Comparison of ENCODE assay signal across 12 cellular contexts in genomic region chr12:104956870-104957301, GRCh38. TPM values are rescaled to one million over a fixed set of nuclear protein-coding genes. Genes with fewer than 3 reads are reported as not detected.
A peak's percentile ranks its signal among the peaks of the same experiment; 100 is the strongest.
DNase-seq lines count a peak whose midpoint lies in the region; ATAC-seq, FAIRE-seq and TF ChIP-seq lines count a peak whose summit lies in the region.
"Had no signal": no experiment of that assay in that cellular context is flagged by ENCODE, and none has a peak within 500 bp of the region (broad histone marks: within the 10 kb centered on the region; RNA-seq: fewer than 3 reads in every experiment).

No MANE protein-coding gene starts in this region.

- 59 to 69% methylated on average over 7 of the region's 7 CpGs for WGBS in heart right ventricle, 2 donors
- 72% methylated on average over 7 of the region's 7 CpGs for WGBS in HepG2 (ENCODE audit: low lambda C conversion rate)
- 5 to 9% methylated on average over 7 of the region's 7 CpGs for WGBS in aorta, 2 donors

- H3K4me3 ChIP-seq in left ventricle myocardium inferior, result peak overlapping the region; percentile 87
- H3K4me3 ChIP-seq in heart right ventricle, result peak overlapping the region in 3 of 10 donors; percentile 73 to 85 (median 76)
- peak overlapping the region in 2 of 3 experiments; percentile 69 to 87; a peak in 1 of 6 replicates for H3K4me3 ChIP-seq in HepG2 (replicated peaks in 1 of 3; ENCODE audit: insufficient read depth in 1 of 3, low read depth in 2 of 3, low read length in 3 of 3)
- H3K4me3 ChIP-seq in aorta (ENCODE audit: low read length in 2 of 2), result peak overlapping the region; percentile 70 to 78

- no peaks in the 10 kb centered on the region for H3K9me3 ChIP-seq in left ventricle myocardium inferior (replicated peaks)
- H3K9me3 ChIP-seq in heart right ventricle, result no peaks in the 10 kb centered on the region
- no peaks in the 10 kb centered on the region for H3K9me3 ChIP-seq in HepG2 (ENCODE audit: low read length)
- H3K9me3 ChIP-seq in aorta (ENCODE audit: control insufficient read depth, low read length), result no peaks in the 10 kb centered on the region

- in situ Hi-C loops in HepG2 (cut with HindIII; ENCODE audit: extremely low pct_ligation_motif_present, low pct_unique_long_range_greater_than_20kb), result no loop called here

- peak overlapping the region; percentile 76 for H3K4me3 Mint-ChIP-seq in activated CD4-positive, alpha-beta memory T cell treated with anti-CD3 and anti-CD28 coated beads for 36 hours

- DNase-seq in left ventricle myocardium inferior, result no peak
- DNase-seq in heart right ventricle, result no peak
- no peak for DNase-seq in activated CD4-positive, alpha-beta memory T cell treated with anti-CD3 and anti-CD28 coated beads for 36 hours
- DNase-seq in HepG2 (ENCODE audit: low spot score), result no peak
- DNase-seq in aorta, result no peak
- no peak for DNase-seq in HTR-8/SVneo (ENCODE audit: insufficient read length, low spot score)
- DNase-seq: cortex of kidney, NCI-H1048, T1000 had no signal

- peaks cover 25% of the 10 kb centered on the region for H3K27me3 ChIP-seq in left ventricle myocardium inferior (ENCODE audit: low read depth)
- H3K27me3 ChIP-seq in heart right ventricle, result peaks cover 0 to 28% (median 4%) of the 10 kb centered on the region in 7 donors
- H3K27me3 ChIP-seq in HepG2 (ENCODE audit: control insufficient read depth in 1 of 2, insufficient read depth in 2 of 2, low read length in 2 of 2), result no peaks in the 10 kb centered on the region; a peak in 1 of 5 replicates
- no peaks in the 10 kb centered on the region for H3K27me3 ChIP-seq in aorta (ENCODE audit: control insufficient read depth in 1 of 2, insufficient read depth in 2 of 2, low read length in 1 of 2)

- H2AFZ ChIP-seq in HepG2 (ENCODE audit: low read length), result no peak overlapping the region

- H3K79me2 ChIP-seq in HepG2 (ENCODE audit: insufficient read depth, low read length), result no peaks in the 10 kb centered on the region

- TF ChIP-seq EP300 in HepG2 (IDR thresholded peaks at IDR 0.05; ENCODE audit: low read depth in 2 of 2, low read length in 2 of 2) (no peak), HepG2 (CRISPR knock-in tag; IDR thresholded peaks at IDR 0.05; ENCODE audit: borderline replicate concordance) (no peak)

- CTCF ChIA-PET in activated CD4-positive, alpha-beta memory T cell treated with anti-CD3 and anti-CD28 coated beads for 36 hours (lab: Charles Lee), result interaction anchor here (0.7 to 1.7 kb wide), 4 partner anchors 26 to 575 kb away, joined by 3 to 5 read pairs (median 4); no protein-coding TSS in a partner anchor
- CTCF ChIA-PET in HepG2 (lab: Yijun Ruan, JAX; ENCODE audit: low intra/inter-chr PET ratio, low total read pairs), result no interaction called here

- TF ChIP-seq CTCF in left ventricle myocardium inferior (IDR thresholded peaks at IDR 0.05; ENCODE audit: borderline replicate concordance) (no peak), heart right ventricle (IDR thresholded peaks at IDR 0.05) (no peak), HepG2 (CRISPR knock-in tag; IDR thresholded peaks at IDR 0.05) (no peak)

- H3K9ac ChIP-seq in HepG2 (ENCODE audit: insufficient read depth, low read depth, low read length), result no peak overlapping the region

- no peak for TF ChIP-seq POLR2A in HepG2 (IDR thresholded peaks at IDR 0.05; ENCODE audit: insufficient read depth in 1 of 2, low read depth in 2 of 2, low read length in 2 of 2)

- POLR2A ChIA-PET in activated CD4-positive, alpha-beta memory T cell treated with anti-CD3 and anti-CD28 coated beads for 36 hours (lab: Charles Lee), result interaction anchor here (1.4 kb wide), 1 partner anchor 13 kb away, joined by 3 read pairs; no protein-coding TSS in a partner anchor
- POLR2A ChIA-PET in HepG2 (lab: Yijun Ruan, JAX), result interaction anchor here (1.1 to 2.2 kb wide), 2 partner anchors 8 to 14 kb away, joined by 4 to 6 read pairs; no protein-coding TSS in a partner anchor

- peaks cover 25% of the 10 kb centered on the region for H3K4me1 Mint-ChIP-seq in activated CD4-positive, alpha-beta memory T cell treated with anti-CD3 and anti-CD28 coated beads for 36 hours (ENCODE audit: low read depth)

- H3K4me1 ChIP-seq in left ventricle myocardium inferior (peaks cover 21% of the 10 kb centered on the region), heart right ventricle (peaks cover 0 to 32% (median 10%) of the 10 kb centered on the region in 9 donors), HepG2 (ENCODE audit: insufficient read depth, low read length) (peaks cover 42% of the 10 kb centered on the region), aorta (ENCODE audit: control insufficient read depth in 1 of 2, insufficient read depth in 2 of 2, low read length in 2 of 2) (peaks cover 0 to 3% of the 10 kb centered on the region in 2 donors)

- TSS peak; percentile 60 for BruUV-seq in HepG2 (replicated peaks; lab: Mats Ljungman, UMichigan)

- no peaks in the 10 kb centered on the region for H3K27me3 Mint-ChIP-seq in activated CD4-positive, alpha-beta memory T cell treated with anti-CD3 and anti-CD28 coated beads for 36 hours

- H3K27ac ChIP-seq in left ventricle myocardium inferior (replicated peaks) (no peak overlapping the region), heart right ventricle (no peak overlapping the region), HepG2 (ENCODE audit: extremely low read length, insufficient read depth, low read length) (no peak overlapping the region), aorta (ENCODE audit: low read depth in 1 of 2, low read length in 2 of 2) (no peak overlapping the region)

- H3K27ac Mint-ChIP-seq in activated CD4-positive, alpha-beta memory T cell treated with anti-CD3 and anti-CD28 coated beads for 36 hours, result no peak overlapping the region

- H3K9me3 Mint-ChIP-seq in activated CD4-positive, alpha-beta memory T cell treated with anti-CD3 and anti-CD28 coated beads for 36 hours, result no peaks in the 10 kb centered on the region

- H3K36me3 Mint-ChIP-seq in activated CD4-positive, alpha-beta memory T cell treated with anti-CD3 and anti-CD28 coated beads for 36 hours, result no peaks in the 10 kb centered on the region

- H4K20me1 ChIP-seq in HepG2 (ENCODE audit: insufficient read depth, low read length), result no peaks in the 10 kb centered on the region

- no peak for ATAC-seq in heart right ventricle
- ATAC-seq in HepG2, result no peak
- no peak for ATAC-seq in aorta (ENCODE audit: low FRiP score)
- ATAC-seq in GM19023 (IDR thresholded peaks at IDR 0.05; ENCODE audit: unreplicated experiment), result no peak
- ATAC-seq in HG03097 (IDR thresholded peaks at IDR 0.05; ENCODE audit: low FRiP score, unreplicated experiment), result no peak

- FAIRE-seq in HepG2 (lab: Jason Lieb, UNC), result no peak
- FAIRE-seq in HTR-8/SVneo (lab: Jason Lieb, UNC), result no peak
- FAIRE-seq: D721Med had no signal

- H3K4me2 ChIP-seq in HepG2 (ENCODE audit: low read depth, low read length), result peak overlapping the region; percentile 94

- intact Hi-C loops in left ventricle myocardium inferior (cut with micrococcal nuclease) (no loop called here), heart right ventricle (cut with DNase I) (no loop called here), HepG2 (cut with micrococcal nuclease; ENCODE audit: unreplicated experiment) (loop anchor here (5.0 kb wide), 1 partner anchor 60 kb away; no protein-coding TSS in a partner anchor), aorta (cut with DNase I) (loop anchor here in 1 of 2 donors (10.0 kb wide), 1 partner anchor 52 kb away; no protein-coding TSS in a partner anchor)
- intact Hi-C loops in activated CD4-positive, alpha-beta memory T cell treated with anti-CD3 and anti-CD28 coated beads for 36 hours (cut with micrococcal nuclease), result loop anchor here (1.0 to 10.0 kb wide), 8 partner anchors 27 to 670 kb away; partner anchors contain the start of genes APPL2 and CHST11

- no peak for TF ChIP-seq RAD21 in HepG2 (CRISPR knock-in tag; IDR thresholded peaks at IDR 0.05)

- H3K36me3 ChIP-seq in left ventricle myocardium inferior (no peaks in the 10 kb centered on the region), heart right ventricle (no peaks in the 10 kb centered on the region), HepG2 (replicated peaks in 1 of 2; ENCODE audit: control insufficient read depth in 1 of 2, insufficient read depth in 2 of 2, low read length in 2 of 2) (no peaks in the 10 kb centered on the region), aorta (ENCODE audit: control insufficient read depth in 1 of 2, insufficient read depth in 2 of 2, low read length in 1 of 2) (no peaks in the 10 kb centered on the region)

RNA-seq across cellular contexts. Expression of gene SLC41A2, which starts 1.2 kb away (rescaled TPM):
- 4.6 TPM for total RNA-seq in left ventricle myocardium inferior
- total RNA-seq in heart right ventricle, result 1 to 10 TPM; 2.0 to 9.2 (median 3.2) TPM
- polyA plus RNA-seq in heart right ventricle, result under 1 TPM; 0.37 to 0.54 TPM
- 1 to 10 TPM; 7.6 to 7.7 TPM for total RNA-seq in activated CD4-positive, alpha-beta memory T cell treated with anti-CD3 and anti-CD28 coated beads for 36 hours
- total RNA-seq in HepG2 (2016; rRNA removed; fragmentation: Illumina TruSeq; extraction: Trizol), result 12.8 and 14.7 TPM in 2 replicates
- 31.7 and 33.7 TPM in 2 replicates for total RNA-seq in HepG2 (2016; cell fraction: cytosol; rRNA removed; fragmentation: Illumina TruSeq; extraction: Trizol; ENCODE audit: low read depth)
- total RNA-seq in HepG2 (2016; cell fraction: insoluble cytoplasmic fraction; rRNA removed; fragmentation: Illumina TruSeq; extraction: Trizol), result 11.6 and 15.0 TPM in 2 replicates
- total RNA-seq in HepG2 (2016; cell fraction: membrane; rRNA removed; fragmentation: Illumina TruSeq; extraction: Trizol), result 17.1 and 21.1 TPM in 2 replicates
- 16.4 and 18.7 TPM in 2 replicates for total RNA-seq in HepG2 (2016; cell fraction: nucleus; rRNA removed; fragmentation: Illumina TruSeq; extraction: Trizol)
- polyA plus RNA-seq in HepG2 (2011; rRNA removed), result 1.8 and 2.3 TPM in 2 replicates
- polyA plus RNA-seq in HepG2 (2011; cell fraction: cytosol; rRNA removed), result 1.1 and 1.8 TPM in 2 replicates
- polyA plus RNA-seq in HepG2 (2011; cell fraction: nucleus; rRNA removed), result 0.87 and 1.7 TPM in 2 replicates
- polyA plus RNA-seq in HepG2 (2012), result 2.7 and 3.3 TPM in 2 replicates
- polyA plus RNA-seq in HepG2 (2016; cell fraction: cytosol; fragmentation: Illumina TruSeq; extraction: Trizol; ENCODE audit: low read depth), result 1.3 and 2.5 TPM in 2 replicates
- 4.1 and 5.4 TPM in 2 replicates for polyA plus RNA-seq in HepG2 (2016; cell fraction: insoluble cytoplasmic fraction; fragmentation: Illumina TruSeq; extraction: Trizol; ENCODE audit: low read depth)
- 3.6 and 4.1 TPM in 2 replicates for polyA plus RNA-seq in HepG2 (2016; cell fraction: membrane; fragmentation: Illumina TruSeq; extraction: Trizol; ENCODE audit: low read depth)
- polyA plus RNA-seq in HepG2 (2016; cell fraction: nucleus; fragmentation: Illumina TruSeq; extraction: Trizol; ENCODE audit: insufficient read depth, low read depth), result 7.4 and 9.8 TPM in 2 replicates
- 4.2 and 6.5 TPM in 2 replicates for polyA minus RNA-seq in HepG2 (2011; rRNA and poly(A)+ RNA removed; ENCODE audit: low replicate concordance)
- 4.3 and 4.8 TPM in 2 replicates for polyA minus RNA-seq in HepG2 (2011; cell fraction: cytosol; rRNA and poly(A)+ RNA removed)
- polyA minus RNA-seq in HepG2 (2011; cell fraction: nucleus; rRNA and poly(A)+ RNA removed), result 8.4 and 10.4 TPM in 2 replicates
- 100 to 1,000 TPM in 1 of 2 donors, 10 to 100 TPM in 1; 96.4 to 106 TPM for total RNA-seq in aorta
- 10 to 100 TPM; 10.8 to 27.4 TPM for polyA plus RNA-seq in aorta

RNA-seq across cellular contexts. Expression of gene NOPCHAP1, which starts 29.2 kb away (rescaled TPM):
- total RNA-seq in left ventricle myocardium inferior (11.1 TPM), heart right ventricle (10 to 100 TPM in 7 of 10 donors, 1 to 10 TPM in 3; 7.7 to 14.5 (median 12.1) TPM), HepG2 (2016; rRNA removed; fragmentation: Illumina TruSeq; extraction: Trizol) (38.1 and 51.5 TPM in 2 replicates), aorta (10 to 100 TPM in 1 of 2 donors, 1 to 10 TPM in 1; 9.5 to 12.9 TPM)
- polyA plus RNA-seq in heart right ventricle (1 to 10 TPM; 4.5 to 8.1 TPM), HepG2 (2011; rRNA removed) (4.5 and 5.7 TPM in 2 replicates), aorta (10 to 100 TPM in 1 of 2 donors, 1 to 10 TPM in 1; 6.8 to 12.6 TPM)
- 10 to 100 TPM; 30.5 to 30.9 TPM for total RNA-seq in activated CD4-positive, alpha-beta memory T cell treated with anti-CD3 and anti-CD28 coated beads for 36 hours
- total RNA-seq in HepG2 (2016; cell fraction: cytosol; rRNA removed; fragmentation: Illumina TruSeq; extraction: Trizol; ENCODE audit: low read depth), result 18.0 and 20.8 TPM in 2 replicates
- 36.7 and 52.0 TPM in 2 replicates for total RNA-seq in HepG2 (2016; cell fraction: insoluble cytoplasmic fraction; rRNA removed; fragmentation: Illumina TruSeq; extraction: Trizol)
- 20.7 and 21.6 TPM in 2 replicates for total RNA-seq in HepG2 (2016; cell fraction: membrane; rRNA removed; fragmentation: Illumina TruSeq; extraction: Trizol)
- total RNA-seq in HepG2 (2016; cell fraction: nucleus; rRNA removed; fragmentation: Illumina TruSeq; extraction: Trizol), result 13.0 and 14.4 TPM in 2 replicates
- 5.2 and 5.8 TPM in 2 replicates for polyA plus RNA-seq in HepG2 (2011; cell fraction: cytosol; rRNA removed)
- polyA plus RNA-seq in HepG2 (2011; cell fraction: nucleus; rRNA removed), result 2.0 and 2.5 TPM in 2 replicates
- 8.4 and 15.0 TPM in 2 replicates for polyA plus RNA-seq in HepG2 (2012)
- polyA plus RNA-seq in HepG2 (2016; cell fraction: cytosol; fragmentation: Illumina TruSeq; extraction: Trizol; ENCODE audit: low read depth), result 13.1 and 13.3 TPM in 2 replicates
- 30.0 and 32.6 TPM in 2 replicates for polyA plus RNA-seq in HepG2 (2016; cell fraction: insoluble cytoplasmic fraction; fragmentation: Illumina TruSeq; extraction: Trizol; ENCODE audit: low read depth)
- polyA plus RNA-seq in HepG2 (2016; cell fraction: membrane; fragmentation: Illumina TruSeq; extraction: Trizol; ENCODE audit: low read depth), result 12.7 and 13.5 TPM in 2 replicates
- polyA plus RNA-seq in HepG2 (2016; cell fraction: nucleus; fragmentation: Illumina TruSeq; extraction: Trizol; ENCODE audit: insufficient read depth, low read depth), result 12.6 and 19.4 TPM in 2 replicates
- polyA minus RNA-seq in HepG2 (2011; rRNA and poly(A)+ RNA removed; ENCODE audit: low replicate concordance), result 3.9 and 12.6 TPM in 2 replicates
- 2.9 and 5.5 TPM in 2 replicates for polyA minus RNA-seq in HepG2 (2011; cell fraction: cytosol; rRNA and poly(A)+ RNA removed)
- polyA minus RNA-seq in HepG2 (2011; cell fraction: nucleus; rRNA and poly(A)+ RNA removed), result 6.6 and 7.3 TPM in 2 replicates

Comparison
In these comparisons a context has a peak if more than half of its experiments do, and no peak if none do; other contexts are left out.
1. intact Hi-C loops: an anchor here in activated CD4-positive, alpha-beta memory T cell treated with anti-CD3 and anti-CD28 coated beads for 36 hours (1.0 to 10.0 kb wide) and HepG2 (5.0 kb wide); none called in left ventricle myocardium inferior and heart right ventricle.